Comparison of ENCODE assay signal across 12 cellular contexts in the genomic region with DNA sequence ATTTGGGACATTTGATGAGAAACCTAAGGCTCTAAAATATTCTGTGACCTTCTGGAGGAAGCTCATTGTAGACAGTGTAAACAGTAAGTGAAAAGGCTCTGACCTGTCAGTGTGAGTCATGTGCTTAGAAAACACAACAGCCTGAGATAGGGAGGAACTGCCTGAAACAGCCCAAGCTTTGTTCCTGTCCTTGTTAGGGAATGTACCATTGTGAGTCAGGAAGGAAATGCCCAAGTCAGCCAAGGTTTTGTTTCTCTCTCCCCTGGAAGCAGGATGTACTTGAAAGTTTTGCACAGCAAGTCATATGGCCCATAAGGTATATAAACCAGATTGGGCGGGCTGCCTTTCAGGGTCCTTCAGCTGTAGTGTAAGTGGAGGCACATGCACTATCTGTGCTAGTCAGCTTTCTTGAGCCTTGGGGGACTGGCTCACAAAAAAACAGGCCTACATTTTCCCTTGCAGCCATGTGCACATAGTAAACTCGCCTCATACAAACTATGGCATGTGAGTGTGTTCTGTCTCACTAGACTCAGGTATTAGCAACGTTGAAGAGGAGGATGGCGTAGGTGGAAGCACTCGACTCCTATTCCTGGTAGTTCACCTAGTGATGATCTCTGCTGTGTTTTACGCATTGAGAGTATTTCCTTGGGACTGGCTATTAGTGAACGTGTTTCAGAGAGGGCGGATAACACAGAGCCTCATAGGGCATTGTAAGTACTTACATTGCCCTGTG.
DNase-seq lines count a peak whose midpoint lies in the region; ATAC-seq, FAIRE-seq and TF ChIP-seq lines count a peak whose summit lies in the region.
"Had no signal": no experiment of that assay in that cellular context is flagged by ENCODE, and none has a peak within 500 bp of the region (broad histone marks: within the 10 kb centered on the region; RNA-seq: fewer than 3 reads in every experiment).

No MANE protein-coding gene starts in this region.

- H3K4me1 ChIP-seq in astrocyte (ENCODE audit: insufficient read depth, low read length), result no peaks in the 10 kb centered on the region

- no peaks in the 10 kb centered on the region for H3K79me2 ChIP-seq in astrocyte (ENCODE audit: insufficient read depth, low read length)

- H3K9me3 ChIP-seq in astrocyte (ENCODE audit: insufficient read depth, low read depth, low read length), result peaks cover 13% of the 10 kb centered on the region

- ATAC-seq in T-cell (replicated peaks in 1 of 4) (no peak), GM18870 (IDR thresholded peaks at IDR 0.05; ENCODE audit: unreplicated experiment) (no peak), GM18858 (IDR thresholded peaks at IDR 0.05; ENCODE audit: unreplicated experiment) (no peak)

- H3K9ac ChIP-seq in astrocyte (ENCODE audit: low read length), result no peak overlapping the region

- peak overlapping the region; percentile 14 for H3K4me2 ChIP-seq in astrocyte (ENCODE audit: low read length)

- no peaks in the 10 kb centered on the region for H3K36me3 Mint-ChIP-seq in astrocyte (ENCODE audit: low read depth, unreplicated experiment)
- no peaks in the 10 kb centered on the region for H3K36me3 Mint-ChIP-seq in T-cell
- no peaks in the 10 kb centered on the region for H3K36me3 Mint-ChIP-seq in activated CD4-positive, alpha-beta T cell treated with anti-CD3 and anti-CD28 coated beads, Interleukin-2, amount 10 ng/mL, durations not matched to agents 7 days and 5 days (ENCODE audit: low read depth)
- H3K36me3 Mint-ChIP-seq: naive B cell had no signal

- no peak for FAIRE-seq in astrocyte (lab: Jason Lieb, UNC)

- no peaks in the 10 kb centered on the region for H3K27me3 ChIP-seq in astrocyte (ENCODE audit: insufficient read depth, low read length)

- peaks cover 5% of the 10 kb centered on the region for H3K4me1 Mint-ChIP-seq in astrocyte (ENCODE audit: low read depth, unreplicated experiment)
- no peaks in the 10 kb centered on the region for H3K4me1 Mint-ChIP-seq in T-cell
- H3K4me1 Mint-ChIP-seq in activated CD4-positive, alpha-beta T cell treated with anti-CD3 and anti-CD28 coated beads, Interleukin-2, amount 10 ng/mL, durations not matched to agents 7 days and 5 days, result no peaks in the 10 kb centered on the region
- H3K4me1 Mint-ChIP-seq: B cell, naive B cell had no signal

- CTCF ChIA-PET in T-cell (lab: Charles Lee), result no interaction called here
- CTCF ChIA-PET in activated CD4-positive, alpha-beta T cell treated with anti-CD3 and anti-CD28 coated beads, Interleukin-2, amount 10 ng/mL, durations not matched to agents 7 days and 5 days (lab: Charles Lee), result interaction anchor here (0.7 kb wide), 1 partner anchor 11 kb away, joined by 3 read pairs; no protein-coding TSS in a partner anchor

- no peak overlapping the region for H2AFZ ChIP-seq in astrocyte (ENCODE audit: low read depth, low read length)

- H3K27me3 Mint-ChIP-seq in astrocyte (ENCODE audit: low read depth, unreplicated experiment), result no peaks in the 10 kb centered on the region
- H3K27me3 Mint-ChIP-seq in T-cell, result no peaks in the 10 kb centered on the region
- no peaks in the 10 kb centered on the region for H3K27me3 Mint-ChIP-seq in activated CD4-positive, alpha-beta T cell treated with anti-CD3 and anti-CD28 coated beads, Interleukin-2, amount 10 ng/mL, durations not matched to agents 7 days and 5 days
- H3K27me3 Mint-ChIP-seq: B cell, naive B cell had no signal

- H4K20me1 ChIP-seq in astrocyte (ENCODE audit: insufficient read depth, low read length), result no peaks in the 10 kb centered on the region

- POLR2A ChIA-PET in T-cell (lab: Charles Lee), result no interaction called here
- POLR2A ChIA-PET in activated CD4-positive, alpha-beta T cell treated with anti-CD3 and anti-CD28 coated beads, Interleukin-2, amount 10 ng/mL, durations not matched to agents 7 days and 5 days (lab: Charles Lee), result no interaction called here

- H3K27ac Mint-ChIP-seq in astrocyte (ENCODE audit: unreplicated experiment) (no peak overlapping the region), T-cell (no peak overlapping the region)
- no peak overlapping the region for H3K27ac Mint-ChIP-seq in activated CD4-positive, alpha-beta T cell treated with anti-CD3 and anti-CD28 coated beads, Interleukin-2, amount 10 ng/mL, durations not matched to agents 7 days and 5 days
- H3K27ac Mint-ChIP-seq: B cell, naive B cell had no signal

- peak; percentile 57 for DNase-seq in COLO829 (ENCODE audit: low spot score)
- DNase-seq in M059J (ENCODE audit: low read depth), result peak; percentile 10
- DNase-seq in astrocyte (ENCODE audit: low read depth), result peak; percentile 74
- peak; percentile 89 for DNase-seq in islet precursor cell
- no peak for DNase-seq in T-cell
- DNase-seq in activated CD4-positive, alpha-beta T cell treated with anti-CD3 and anti-CD28 coated beads, Interleukin-2, amount 10 ng/mL, durations not matched to agents 7 days and 5 days, result no peak
- DNase-seq: KG1; naive B cell; stimulated activated naive CD4-positive, alpha-beta T cell treated with Interleukin-2 at 50 U/mL for 16 hours had no signal

- no peak for TF ChIP-seq CTCF in astrocyte (IDR thresholded peaks at IDR 0.05; ENCODE audit: insufficient read depth, low read depth, low read length)

- H3K27ac ChIP-seq in astrocyte (ENCODE audit: low read depth, low read length), result no peak overlapping the region

- H3K4me3 Mint-ChIP-seq in astrocyte (ENCODE audit: unreplicated experiment) (no peak overlapping the region), T-cell (no peak overlapping the region)
- no peak overlapping the region for H3K4me3 Mint-ChIP-seq in activated CD4-positive, alpha-beta T cell treated with anti-CD3 and anti-CD28 coated beads, Interleukin-2, amount 10 ng/mL, durations not matched to agents 7 days and 5 days
- H3K4me3 Mint-ChIP-seq: B cell, naive B cell had no signal

- H3K36me3 ChIP-seq in astrocyte (ENCODE audit: insufficient read depth, low read length), result no peaks in the 10 kb centered on the region

- H3K9me3 Mint-ChIP-seq in astrocyte (ENCODE audit: unreplicated experiment) (peaks cover 18% of the 10 kb centered on the region), T-cell (peaks cover 10 to 21% (median 17%) of the 10 kb centered on the region in 3 donors)
- peaks cover 10% of the 10 kb centered on the region for H3K9me3 Mint-ChIP-seq in activated CD4-positive, alpha-beta T cell treated with anti-CD3 and anti-CD28 coated beads, Interleukin-2, amount 10 ng/mL, durations not matched to agents 7 days and 5 days

- no peak overlapping the region for H3K4me3 ChIP-seq in astrocyte (ENCODE audit: insufficient read depth, low read depth, low read length)

Comparison
In these comparisons a context has a peak if more than half of its experiments do, and no peak if none do; other contexts are left out.
1. DNase-seq: peak in COLO829 (single experiment), M059J (single experiment), astrocyte (single experiment) and islet precursor cell (single experiment); none in T-cell (0 of 34) and activated CD4-positive, alpha-beta T cell treated with anti-CD3 and anti-CD28 coated beads, Interleukin-2, amount 10 ng/mL, durations not matched to agents 7 days and 5 days (single experiment).